Comparison of ENCODE assay signal across 1 cellular context in genomic region chr2:58870704-58871103, GRCh38.
TF ChIP-seq lines count a peak whose summit lies in the region.

No MANE protein-coding gene starts in this region.

TF ChIP-seq in HepG2, 621 proteins besides CTCF, POLR2A, EP300 and RAD21 (continued from another document):
- TF ChIP-seq AKNA (CRISPR knock-in tag; IDR thresholded peaks at IDR 0.05; ENCODE audit: borderline replicate concordance): no peak
- TF ChIP-seq THAP11 (CRISPR knock-in tag; IDR thresholded peaks at IDR 0.05): peak; percentile 76
- TF ChIP-seq NFYC (CRISPR knock-in tag; IDR thresholded peaks at IDR 0.05): peak; percentile 51; the same call in 1 of the 2 replicates
- no peak for TF ChIP-seq TGIF2 (CRISPR knock-in tag; IDR thresholded peaks at IDR 0.05)
- TF ChIP-seq ZNF143 (CRISPR knock-in tag; IDR thresholded peaks at IDR 0.05): peak; percentile 76
- TF ChIP-seq ZSCAN30 (CRISPR knock-in tag; IDR thresholded peaks at IDR 0.05): no peak
- TF ChIP-seq FOXC1 (CRISPR knock-in tag; IDR thresholded peaks at IDR 0.05; ENCODE audit: borderline replicate concordance): no peak
- no peak for TF ChIP-seq SP140L (CRISPR knock-in tag; IDR thresholded peaks at IDR 0.05; ENCODE audit: borderline replicate concordance)
- no peak for TF ChIP-seq KAT2B (IDR thresholded peaks at IDR 0.05; ENCODE audit: borderline replicate concordance, low read depth, low read length)
- no peak for TF ChIP-seq AFF4 (CRISPR knock-in tag; IDR thresholded peaks at IDR 0.05)
- no peak for TF ChIP-seq KAT7 (CRISPR knock-in tag; IDR thresholded peaks at IDR 0.05; ENCODE audit: borderline replicate concordance)
- TF ChIP-seq ZNF180 (CRISPR knock-in tag; IDR thresholded peaks at IDR 0.05; ENCODE audit: borderline replicate concordance, low read depth): no peak
- no peak for TF ChIP-seq ZNF292 (CRISPR knock-in tag; IDR thresholded peaks at IDR 0.05; ENCODE audit: borderline replicate concordance, low read depth)
TF ChIP-seq in HepG2: peak in this region for 4.
